In genomic region chr6:151391471-151392428, GRCh38 we compare ENCODE assay signal across 8 cellular contexts. TPM values are rescaled to one million over a fixed set of nuclear protein-coding genes. Genes with fewer than 3 reads are reported as not detected.
A peak's percentile ranks its signal among the peaks of the same experiment; 100 is the strongest.
DNase-seq lines count a peak whose midpoint lies in the region; ATAC-seq and TF ChIP-seq lines count a peak whose summit lies in the region.

Gene ZBTB2 (minus strand): TSS chr6:151391559. CDS start chr6:151373637, 17,922 bp downstream.

- H3K4me1 Mint-ChIP-seq in activated T-helper 1 cell treated with anti-CD3 and anti-CD28 coated beads, Interleukin-12 subunit alpha, Interleukin-12 subunit beta, Interleukin-2, Interleukin-4 antibody, amounts not matched to agents 30 ng/mL and 10 ng/mL and 1 ng/mL, durations not matched to agents 14 hours and 24 hours and 36 hours (ENCODE audit: low read depth) = peaks cover 68% of the 10 kb centered on the region
- H3K4me1 Mint-ChIP-seq in naive thymus-derived CD4-positive, alpha-beta T cell = peaks cover 44 to 76% (median 71%) of the 10 kb centered on the region in 7 donors
- H3K4me1 Mint-ChIP-seq in stimulated activated naive B cell treated with anti-CD40 and anti-IgM and Interleukin-4, amounts not matched to agents 10 μg/mL and 1 μg/mL and 100 μg/mL, for 72 hours = peaks cover 21 to 42% of the 10 kb centered on the region in 2 donors

- peaks cover 53% of the 10 kb centered on the region in 2 donors for H3K4me1 ChIP-seq in naive thymus-derived CD4-positive, alpha-beta T cell (ENCODE audit: control insufficient read depth in 2 of 2, insufficient read depth in 2 of 2, low read length in 2 of 2)

- peak within 1 kb of the TSS; percentile 96 for H3K27ac ChIP-seq in naive thymus-derived CD4-positive, alpha-beta T cell (ENCODE audit: low read depth, low read length)

- H3K27me3 ChIP-seq in naive thymus-derived CD4-positive, alpha-beta T cell (ENCODE audit: control insufficient read depth in 2 of 2, insufficient read depth in 2 of 2, low read length in 2 of 2) = no peaks in the 10 kb centered on the region

- H3K27ac Mint-ChIP-seq in activated T-helper 1 cell treated with anti-CD3 and anti-CD28 coated beads, Interleukin-12 subunit alpha, Interleukin-12 subunit beta, Interleukin-2, Interleukin-4 antibody, amounts not matched to agents 30 ng/mL and 10 ng/mL and 1 ng/mL, durations not matched to agents 14 hours and 24 hours and 36 hours = peak within 1 kb of the TSS; percentile 96
- peak within 1 kb of the TSS; percentile 90 to 100 (median 98) for H3K27ac Mint-ChIP-seq in naive thymus-derived CD4-positive, alpha-beta T cell
- H3K27ac Mint-ChIP-seq in stimulated activated naive B cell treated with anti-CD40 and anti-IgM and Interleukin-4, amounts not matched to agents 10 μg/mL and 1 μg/mL and 100 μg/mL, for 72 hours = peak within 1 kb of the TSS; percentile 98

- H3K27me3 Mint-ChIP-seq in activated T-helper 1 cell treated with anti-CD3 and anti-CD28 coated beads, Interleukin-12 subunit alpha, Interleukin-12 subunit beta, Interleukin-2, Interleukin-4 antibody, amounts not matched to agents 30 ng/mL and 10 ng/mL and 1 ng/mL, durations not matched to agents 14 hours and 24 hours and 36 hours (ENCODE audit: insufficient read depth) = no peaks in the 10 kb centered on the region
- peaks cover 0 to 4% (median 0%) of the 10 kb centered on the region in 5 donors for H3K27me3 Mint-ChIP-seq in naive thymus-derived CD4-positive, alpha-beta T cell
- no peaks in the 10 kb centered on the region for H3K27me3 Mint-ChIP-seq in stimulated activated naive B cell treated with anti-CD40 and anti-IgM and Interleukin-4, amounts not matched to agents 10 μg/mL and 1 μg/mL and 100 μg/mL, for 72 hours

- no peaks in the 10 kb centered on the region for H3K9me3 ChIP-seq in naive thymus-derived CD4-positive, alpha-beta T cell (ENCODE audit: control insufficient read depth in 2 of 3, low read length in 3 of 3)

- no peak for ATAC-seq in naive thymus-derived CD4-positive, alpha-beta T cell
- peak; percentile 6 to 8 for ATAC-seq in stimulated activated naive B cell treated with anti-CD40 and anti-IgM and Interleukin-4, amounts not matched to agents 10 μg/mL and 1 μg/mL and 100 μg/mL, for 72 hours (replicated peaks)

- no peak for TF ChIP-seq CTCF in fibroblast of mammary gland (conservative IDR thresholded peaks at IDR 0.05; ENCODE audit: control insufficient read depth, insufficient read depth, low read depth, low read length)

- no peaks in the 10 kb centered on the region for H3K9me3 Mint-ChIP-seq in activated T-helper 1 cell treated with anti-CD3 and anti-CD28 coated beads, Interleukin-12 subunit alpha, Interleukin-12 subunit beta, Interleukin-2, Interleukin-4 antibody, amounts not matched to agents 30 ng/mL and 10 ng/mL and 1 ng/mL, durations not matched to agents 14 hours and 24 hours and 36 hours
- peaks cover 0 to 5% (median 0%) of the 10 kb centered on the region in 11 donors for H3K9me3 Mint-ChIP-seq in naive thymus-derived CD4-positive, alpha-beta T cell
- no peaks in the 10 kb centered on the region for H3K9me3 Mint-ChIP-seq in stimulated activated naive B cell treated with anti-CD40 and anti-IgM and Interleukin-4, amounts not matched to agents 10 μg/mL and 1 μg/mL and 100 μg/mL, for 72 hours

- peaks cover 17% of the 10 kb centered on the region for H3K36me3 Mint-ChIP-seq in activated T-helper 1 cell treated with anti-CD3 and anti-CD28 coated beads, Interleukin-12 subunit alpha, Interleukin-12 subunit beta, Interleukin-2, Interleukin-4 antibody, amounts not matched to agents 30 ng/mL and 10 ng/mL and 1 ng/mL, durations not matched to agents 14 hours and 24 hours and 36 hours (ENCODE audit: low read depth)
- peaks cover 0 to 16% (median 4%) of the 10 kb centered on the region in 5 donors for H3K36me3 Mint-ChIP-seq in naive thymus-derived CD4-positive, alpha-beta T cell
- peaks cover 12 to 25% of the 10 kb centered on the region in 2 donors for H3K36me3 Mint-ChIP-seq in stimulated activated naive B cell treated with anti-CD40 and anti-IgM and Interleukin-4, amounts not matched to agents 10 μg/mL and 1 μg/mL and 100 μg/mL, for 72 hours

- POLR2A ChIA-PET in naive thymus-derived CD4-positive, alpha-beta T cell (lab: Charles Lee) = interaction anchor here (0.6 to 3.8 kb wide), 8 partner anchors 13 to 793 kb away, joined by 6 to 50 read pairs (median 24); partner anchors contain the start of gene RMND1

- peak; percentile 74 for DNase-seq in Ammon's horn (ENCODE audit: low spot score)
- DNase-seq in HT1080 (ENCODE audit: low read depth) = peak; percentile 75
- DNase-seq in RPMI7951 (ENCODE audit: low read depth) = peak; percentile 75
- DNase-seq in activated T-helper 1 cell treated with anti-CD3 and anti-CD28 coated beads, Interleukin-12 subunit alpha, Interleukin-12 subunit beta, Interleukin-2, Interleukin-4 antibody, amounts not matched to agents 30 ng/mL and 10 ng/mL and 1 ng/mL, durations not matched to agents 14 hours and 24 hours and 36 hours (ENCODE audit: low spot score) = peak; percentile 65
- peak; percentile 84 for DNase-seq in fibroblast of mammary gland (ENCODE audit: low read depth)
- peak; percentile 51 to 79 (median 67) for DNase-seq in naive thymus-derived CD4-positive, alpha-beta T cell
- peak; percentile 51 for DNase-seq in stimulated activated naive B cell treated with anti-CD40 and anti-IgM and Interleukin-4, amounts not matched to agents 10 μg/mL and 1 μg/mL and 100 μg/mL, for 72 hours

- peak within 1 kb of the TSS; percentile 60 for H3K4me3 ChIP-seq in fibroblast of mammary gland (ENCODE audit: control insufficient read depth, low read depth, low read length)
- H3K4me3 ChIP-seq in naive thymus-derived CD4-positive, alpha-beta T cell (ENCODE audit: low read length) = peak within 1 kb of the TSS; percentile 57

- peak within 1 kb of the TSS; percentile 95 for H3K4me3 Mint-ChIP-seq in activated T-helper 1 cell treated with anti-CD3 and anti-CD28 coated beads, Interleukin-12 subunit alpha, Interleukin-12 subunit beta, Interleukin-2, Interleukin-4 antibody, amounts not matched to agents 30 ng/mL and 10 ng/mL and 1 ng/mL, durations not matched to agents 14 hours and 24 hours and 36 hours
- H3K4me3 Mint-ChIP-seq in naive thymus-derived CD4-positive, alpha-beta T cell = peak within 1 kb of the TSS; percentile 92 to 99 (median 98)
- H3K4me3 Mint-ChIP-seq in stimulated activated naive B cell treated with anti-CD40 and anti-IgM and Interleukin-4, amounts not matched to agents 10 μg/mL and 1 μg/mL and 100 μg/mL, for 72 hours = peak within 1 kb of the TSS; percentile 92 to 97

- CTCF ChIA-PET in naive thymus-derived CD4-positive, alpha-beta T cell (lab: Charles Lee) = no interaction called here

- H3K36me3 ChIP-seq in naive thymus-derived CD4-positive, alpha-beta T cell (ENCODE audit: control insufficient read depth in 2 of 3, insufficient read depth in 3 of 3, low read length in 3 of 3) = peaks cover 0 to 7% (median 0%) of the 10 kb centered on the region in 3 experiments

- intact Hi-C loops in activated T-helper 1 cell treated with anti-CD3 and anti-CD28 coated beads, Interleukin-12 subunit alpha, Interleukin-12 subunit beta, Interleukin-2, Interleukin-4 antibody, amounts not matched to agents 30 ng/mL and 10 ng/mL and 1 ng/mL, durations not matched to agents 14 hours and 24 hours and 36 hours (cut with micrococcal nuclease) = loop anchor here (2.0 to 10.0 kb wide), 9 partner anchors 15 to 1847 kb away; partner anchors contain the start of genes FBXO5, KATNA1 and NUP43
- intact Hi-C loops in naive thymus-derived CD4-positive, alpha-beta T cell (cut with micrococcal nuclease) = loop anchor here (1.0 to 10.0 kb wide), 10 partner anchors 15 to 1824 kb away; partner anchors contain the start of genes FBXO5 (in 2 of the 2), GINM1 (in 2 of the 2), MTRF1L (in 2 of the 2) and KATNA1 (in 1 of the 2)

- TF ChIP-seq POLR2A in GM19193 (IDR thresholded peaks at IDR 0.05; ENCODE audit: extremely low read depth, insufficient read depth, insufficient read length) = peak; percentile 54

RNA-seq across cellular contexts. Expression of gene ZBTB2, which starts in this region (rescaled TPM):
- 28.6 and 34.6 TPM in 2 replicates for total RNA-seq in HT1080 (2014; rRNA removed; shearing (Covaris generic))
- polyA plus RNA-seq in HT1080 (2015; cell fraction: cytosol; rRNA removed) = 16.3 and 17.8 TPM in 2 replicates
- polyA plus RNA-seq in HT1080 (2015; cell fraction: nucleus; rRNA removed) = 7.3 and 8.8 TPM in 2 replicates
- 16.8 and 20.7 TPM in 2 replicates for total RNA-seq in RPMI7951 (2014; rRNA removed; shearing (Covaris generic))
- total RNA-seq in activated T-helper 1 cell treated with anti-CD3 and anti-CD28 coated beads, Interleukin-12 subunit alpha, Interleukin-12 subunit beta, Interleukin-2, Interleukin-4 antibody, amounts not matched to agents 30 ng/mL and 10 ng/mL and 1 ng/mL, durations not matched to agents 14 hours and 24 hours and 36 hours = 24.0 and 24.3 TPM in 2 replicates
- 10 to 100 TPM; 15.3 to 26.7 (median 25.5) TPM for total RNA-seq in naive thymus-derived CD4-positive, alpha-beta T cell
- polyA plus RNA-seq in naive thymus-derived CD4-positive, alpha-beta T cell = 10 to 100 TPM; 13.8 to 25.7 TPM
